17 cellular contexts compared by ENCODE assay signal in the genomic region with DNA sequence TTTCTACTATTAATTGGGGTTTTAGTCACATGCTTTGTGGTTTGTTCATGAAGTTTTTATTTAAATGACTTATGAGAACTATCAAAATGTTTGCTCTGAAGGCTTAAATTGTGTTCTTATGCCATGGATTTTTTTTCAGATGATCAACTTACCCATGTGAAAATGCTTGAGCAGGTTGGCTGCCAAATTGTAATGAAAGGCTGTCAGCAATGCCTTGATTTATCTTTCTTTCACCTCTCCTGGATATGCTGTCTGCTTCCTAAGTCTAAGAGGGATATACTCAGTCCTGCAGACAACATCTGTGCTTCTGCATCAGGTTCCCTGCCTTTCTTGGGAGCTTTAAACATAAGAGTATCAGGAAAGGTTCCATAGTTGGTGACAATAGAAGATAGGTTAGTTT.
"Had no signal": no experiment of that assay in that cellular context is flagged by ENCODE, and none has a peak within 500 bp of the region (broad histone marks: within the 10 kb centered on the region; RNA-seq: fewer than 3 reads in every experiment).

No MANE protein-coding gene starts in this region.

- DNase-seq: activated CD4-positive, alpha-beta T cell treated with anti-CD3 and anti-CD28 coated beads for 4 hours; activated CD8-positive, alpha-beta memory T cell treated with anti-CD3 and anti-CD28 coated beads, Interleukin-2, amount 50 U/mL, for 48 hours; activated CD8-positive, alpha-beta T cell treated with anti-CD3 and anti-CD28 coated beads, Interleukin-2, amount 10 ng/mL, durations not matched to agents 7 days and 5 days; activated naive CD4-positive, alpha-beta T cell treated with anti-CD3 and anti-CD28 coated beads, Interleukin-2, amount 10 ng/mL, durations not matched to agents 7 days and 5 days; caudate nucleus; colonic mucosa; effector CD4-positive, alpha-beta T cell; kidney; left ventricle myocardium inferior; mesendoderm; nephron progenitor cell; stimulated activated CD4-positive, alpha-beta T cell treated with anti-CD3 and anti-CD28 coated beads, Interleukin-4, amount 100 ng/mL, for 1 hour; stimulated activated CD8-positive, alpha-beta memory T cell treated with anti-CD3 and anti-CD28 coated beads, Interleukin-4, amount 100 ng/mL, for 48 hours; stimulated activated naive CD8-positive, alpha-beta T cell treated with anti-CD3 and anti-CD28 coated beads, Interleukin-15, Interleukin-2, amounts not matched to agents 100 U/mL and 50 U/mL, for 24 hours; upper lobe of left lung had no signal

- H3K4me3 ChIP-seq: colonic mucosa, gastroesophageal sphincter, left ventricle myocardium inferior, upper lobe of left lung had no signal

- H3K4me1 Mint-ChIP-seq: activated naive CD4-positive, alpha-beta T cell treated with anti-CD3 and anti-CD28 coated beads, Interleukin-2, amount 10 ng/mL, durations not matched to agents 7 days and 5 days had no signal

- H3K36me3 Mint-ChIP-seq: activated naive CD4-positive, alpha-beta T cell treated with anti-CD3 and anti-CD28 coated beads, Interleukin-2, amount 10 ng/mL, durations not matched to agents 7 days and 5 days had no signal

- H3K9me3 Mint-ChIP-seq: activated naive CD4-positive, alpha-beta T cell treated with anti-CD3 and anti-CD28 coated beads, Interleukin-2, amount 10 ng/mL, durations not matched to agents 7 days and 5 days; activated T-helper 1 cell treated with anti-CD3 and anti-CD28 coated beads, Interleukin-12 subunit alpha, Interleukin-12 subunit beta, Interleukin-2, Interleukin-4 antibody, amounts not matched to agents 30 ng/mL and 10 ng/mL and 1 ng/mL, durations not matched to agents 14 hours and 24 hours and 36 hours had no signal

- ATAC-seq: activated CD8-positive, alpha-beta T cell treated with anti-CD3 and anti-CD28 coated beads, Interleukin-2, amount 10 ng/mL, durations not matched to agents 7 days and 5 days; gastroesophageal sphincter; stimulated activated naive CD8-positive, alpha-beta T cell treated with anti-CD3 and anti-CD28 coated beads, Interleukin-15, Interleukin-2, amounts not matched to agents 100 U/mL and 50 U/mL, for 24 hours had no signal

- H3K4me3 Mint-ChIP-seq: activated CD8-positive, alpha-beta T cell treated with anti-CD3 and anti-CD28 coated beads, Interleukin-2, amount 10 ng/mL, durations not matched to agents 7 days and 5 days; activated naive CD4-positive, alpha-beta T cell treated with anti-CD3 and anti-CD28 coated beads, Interleukin-2, amount 10 ng/mL, durations not matched to agents 7 days and 5 days; activated T-helper 1 cell treated with anti-CD3 and anti-CD28 coated beads, Interleukin-12 subunit alpha, Interleukin-12 subunit beta, Interleukin-2, Interleukin-4 antibody, amounts not matched to agents 30 ng/mL and 10 ng/mL and 1 ng/mL, durations not matched to agents 14 hours and 24 hours and 36 hours; nephron progenitor cell had no signal

- H3K27ac Mint-ChIP-seq: activated CD8-positive, alpha-beta T cell treated with anti-CD3 and anti-CD28 coated beads, Interleukin-2, amount 10 ng/mL, durations not matched to agents 7 days and 5 days; activated naive CD4-positive, alpha-beta T cell treated with anti-CD3 and anti-CD28 coated beads, Interleukin-2, amount 10 ng/mL, durations not matched to agents 7 days and 5 days; activated T-helper 1 cell treated with anti-CD3 and anti-CD28 coated beads, Interleukin-12 subunit alpha, Interleukin-12 subunit beta, Interleukin-2, Interleukin-4 antibody, amounts not matched to agents 30 ng/mL and 10 ng/mL and 1 ng/mL, durations not matched to agents 14 hours and 24 hours and 36 hours had no signal
